Comparison of ENCODE assay signal across 21 cellular contexts in the genomic region with DNA sequence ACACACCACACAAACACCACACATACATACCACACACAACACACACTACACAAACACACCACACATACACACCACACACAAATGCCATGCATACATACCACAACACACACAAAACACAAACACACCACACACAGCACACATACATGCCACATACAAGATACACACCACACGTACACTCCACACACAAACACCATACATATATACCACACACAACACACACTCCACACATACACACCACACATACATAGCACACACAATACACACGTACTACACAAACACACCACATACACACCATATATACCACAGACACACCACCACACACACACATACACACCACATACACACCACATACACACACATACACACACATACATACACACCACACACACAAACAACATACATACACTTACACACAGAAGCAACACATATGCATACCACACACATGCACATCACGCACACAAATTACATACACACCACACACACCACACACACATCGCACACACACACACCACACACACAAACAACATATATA. TPM values are rescaled to one million over a fixed set of nuclear protein-coding genes. Genes with fewer than 3 reads are reported as not detected.
A peak's percentile ranks its signal among the peaks of the same experiment; 100 is the strongest.
DNase-seq lines count a peak whose midpoint lies in the region; ATAC-seq and TF ChIP-seq lines count a peak whose summit lies in the region.
"Had no signal": no experiment of that assay in that cellular context is flagged by ENCODE, and none has a peak within 500 bp of the region (broad histone marks: within the 10 kb centered on the region; RNA-seq: fewer than 3 reads in every experiment).

No MANE protein-coding gene starts in this region.

- no peak for ATAC-seq in stimulated activated naive CD8-positive, alpha-beta T cell treated with anti-CD3 and anti-CD28 coated beads, Interleukin-15, Interleukin-2, amounts not matched to agents 100 U/mL and 50 U/mL, for 24 hours
- no peak for ATAC-seq in GM18861 (IDR thresholded peaks at IDR 0.05; ENCODE audit: unreplicated experiment)
- ATAC-seq: WTC11 had no signal

- H3K36me3 ChIP-seq in neural progenitor cell: no peaks in the 10 kb centered on the region
- H3K36me3 ChIP-seq: SJCRH30, upper lobe of left lung had no signal

- no peak overlapping the region for H2AFZ ChIP-seq in neural progenitor cell (replicated peaks)

- H3K4me1 ChIP-seq in neural progenitor cell: no peaks in the 10 kb centered on the region
- H3K4me1 ChIP-seq: SJCRH30 had no signal

- no peaks in the 10 kb centered on the region for H3F3A ChIP-seq in neural progenitor cell (ENCODE audit: low read depth)

- peaks cover 42% of the 10 kb centered on the region for H3K4me1 Mint-ChIP-seq in stimulated activated naive CD8-positive, alpha-beta T cell treated with anti-CD3 and anti-CD28 coated beads, Interleukin-15, Interleukin-2, amounts not matched to agents 100 ng/mL and 50 ng/mL, for 24 hours (ENCODE audit: low read depth)
- H3K4me1 Mint-ChIP-seq in neural progenitor cell: peaks cover 36% of the 10 kb centered on the region
- H3K4me1 Mint-ChIP-seq: WTC11 had no signal

- H3K27ac ChIP-seq in epithelial cell of prostate: peak overlapping the region; percentile 86
- H3K27ac ChIP-seq in neural progenitor cell: no peak overlapping the region
- H3K27ac ChIP-seq: SJCRH30 had no signal

- no peaks in the 10 kb centered on the region for H3K36me3 Mint-ChIP-seq in stimulated activated naive CD8-positive, alpha-beta T cell treated with anti-CD3 and anti-CD28 coated beads, Interleukin-15, Interleukin-2, amounts not matched to agents 100 ng/mL and 50 ng/mL, for 24 hours (ENCODE audit: low read depth)
- no peaks in the 10 kb centered on the region for H3K36me3 Mint-ChIP-seq in neural progenitor cell
- H3K36me3 Mint-ChIP-seq: WTC11 had no signal

- no peak overlapping the region for H3K9ac ChIP-seq in neural progenitor cell

- H3K79me2 ChIP-seq in neural progenitor cell (ENCODE audit: low read depth): no peaks in the 10 kb centered on the region

- in situ Hi-C loops in KBM-7 (cut with MboI; ENCODE audit: low pct_unique_long_range_greater_than_20kb, low sequenced_read_pairs): no loop called here

- no peak for TF ChIP-seq CTCF in neural progenitor cell (IDR thresholded peaks at IDR 0.05)

- no peaks in the 10 kb centered on the region for H3K27me3 ChIP-seq in neural progenitor cell
- H3K27me3 ChIP-seq: upper lobe of left lung had no signal

- H3K4me3 Mint-ChIP-seq in stimulated activated naive CD8-positive, alpha-beta T cell treated with anti-CD3 and anti-CD28 coated beads, Interleukin-15, Interleukin-2, amounts not matched to agents 100 ng/mL and 50 ng/mL, for 24 hours: no peak overlapping the region
- peak overlapping the region; percentile 24 for H3K4me3 Mint-ChIP-seq in neural progenitor cell
- H3K4me3 Mint-ChIP-seq: activated CD8-positive, alpha-beta T cell treated with anti-CD3 and anti-CD28 coated beads, Interleukin-2, amount 10 ng/mL, durations not matched to agents 7 days and 5 days; activated naive CD4-positive, alpha-beta T cell treated with anti-CD3 and anti-CD28 coated beads for 36 hours; activated T-cell treated with anti-CD3 and anti-CD28 coated beads, Interleukin-2, amount 50 U/mL, for 24 hours; H9; WTC11 had no signal

- H4K20me1 ChIP-seq in neural progenitor cell (ENCODE audit: low read depth): no peaks in the 10 kb centered on the region

- H3K27ac Mint-ChIP-seq in stimulated activated naive CD8-positive, alpha-beta T cell treated with anti-CD3 and anti-CD28 coated beads, Interleukin-15, Interleukin-2, amounts not matched to agents 100 ng/mL and 50 ng/mL, for 24 hours: peak overlapping the region; percentile 6
- H3K27ac Mint-ChIP-seq in neural progenitor cell: peak overlapping the region; percentile 64
- H3K27ac Mint-ChIP-seq: activated CD8-positive, alpha-beta T cell treated with anti-CD3 and anti-CD28 coated beads, Interleukin-2, amount 10 ng/mL, durations not matched to agents 7 days and 5 days; activated naive CD4-positive, alpha-beta T cell treated with anti-CD3 and anti-CD28 coated beads for 36 hours; activated T-cell treated with anti-CD3 and anti-CD28 coated beads, Interleukin-2, amount 50 U/mL, for 24 hours; H9; WTC11 had no signal

- H3K9me3 Mint-ChIP-seq in stimulated activated naive CD8-positive, alpha-beta T cell treated with anti-CD3 and anti-CD28 coated beads, Interleukin-15, Interleukin-2, amounts not matched to agents 100 ng/mL and 50 ng/mL, for 24 hours: no peaks in the 10 kb centered on the region
- no peaks in the 10 kb centered on the region for H3K9me3 Mint-ChIP-seq in neural progenitor cell
- H3K9me3 Mint-ChIP-seq: activated naive CD4-positive, alpha-beta T cell treated with anti-CD3 and anti-CD28 coated beads for 36 hours; activated T-cell treated with anti-CD3 and anti-CD28 coated beads, Interleukin-2, amount 50 U/mL, for 24 hours had no signal

- H3K27me3 Mint-ChIP-seq in stimulated activated naive CD8-positive, alpha-beta T cell treated with anti-CD3 and anti-CD28 coated beads, Interleukin-15, Interleukin-2, amounts not matched to agents 100 ng/mL and 50 ng/mL, for 24 hours: peaks cover 9% of the 10 kb centered on the region
- peaks cover 17% of the 10 kb centered on the region for H3K27me3 Mint-ChIP-seq in neural progenitor cell (ENCODE audit: insufficient read depth, low read depth)

- H3K4me2 ChIP-seq in neural progenitor cell: no peak overlapping the region

- no peaks in the 10 kb centered on the region for H3K9me3 ChIP-seq in neural progenitor cell (ENCODE audit: low read depth)
- H3K9me3 ChIP-seq: SJCRH30, upper lobe of left lung had no signal

- no peak for DNase-seq in stimulated activated naive CD8-positive, alpha-beta T cell treated with anti-CD3 and anti-CD28 coated beads, Interleukin-15, Interleukin-2, amounts not matched to agents 100 U/mL and 50 U/mL, for 24 hours
- DNase-seq in epithelial cell of prostate (ENCODE audit: low read depth, low spot score): no peak
- no peak for DNase-seq in neural progenitor cell (ENCODE audit: low spot score)
- no peak for DNase-seq in NCI-H446 (lab: John Stamatoyannopoulos, UW)
- DNase-seq in NCI-H2227 treated with DMSO at 0.1 percent for 48 hours (lab: John Stamatoyannopoulos, UW): no peak
- DNase-seq in KBM-7: no peak
- DNase-seq: activated CD8-positive, alpha-beta T cell treated with anti-CD3 and anti-CD28 coated beads, Interleukin-2, amount 10 ng/mL, durations not matched to agents 7 days and 5 days; activated naive CD4-positive, alpha-beta T cell treated with anti-CD3 and anti-CD28 coated beads for 36 hours; activated T-cell treated with anti-CD3 and anti-CD28 coated beads, Interleukin-2, amount 50 U/mL, for 24 hours; H9; mesendoderm; NCI-H82; retina; SJCRH30; upper lobe of left lung had no signal

- H3K4me3 ChIP-seq in neural progenitor cell: no peak overlapping the region
- H3K4me3 ChIP-seq: SJCRH30, upper lobe of left lung had no signal

RNA-seq across cellular contexts. Expression of gene RAB7B, which starts 1.1 kb away (rescaled TPM):
- 0.22 TPM in 1 of 2 replicates, not detected in the other for total RNA-seq in neural progenitor cell (ENCODE audit: low replicate concordance)
- total RNA-seq: activated CD8-positive, alpha-beta T cell treated with anti-CD3 and anti-CD28 coated beads, Interleukin-2, amount 10 ng/mL, durations not matched to agents 7 days and 5 days; activated naive CD4-positive, alpha-beta T cell treated with anti-CD3 and anti-CD28 coated beads for 36 hours; SJCRH30; T-helper 2 cell treated with Interferon-gamma antibody and Interleukin-4, amounts not matched to agents 100 ng/mL and 5 ng/mL, for 36 hours; WTC11 had no signal

RNA-seq across cellular contexts. Expression of gene CTSE, which starts 19.4 kb away (rescaled TPM):
- not detected in 2 replicates for total RNA-seq in neural progenitor cell (ENCODE audit: low replicate concordance)
- total RNA-seq: activated CD8-positive, alpha-beta T cell treated with anti-CD3 and anti-CD28 coated beads, Interleukin-2, amount 10 ng/mL, durations not matched to agents 7 days and 5 days; activated naive CD4-positive, alpha-beta T cell treated with anti-CD3 and anti-CD28 coated beads for 36 hours; frontal cortex; G401; H9; SJCRH30; T-helper 2 cell treated with Interferon-gamma antibody and Interleukin-4, amounts not matched to agents 100 ng/mL and 5 ng/mL, for 36 hours had no signal

RNA-seq across cellular contexts. Expression of gene RHEX, which starts 48.6 kb away (rescaled TPM):
- not detected in 2 replicates for total RNA-seq in neural progenitor cell (ENCODE audit: low replicate concordance)
- total RNA-seq: activated CD8-positive, alpha-beta T cell treated with anti-CD3 and anti-CD28 coated beads, Interleukin-2, amount 10 ng/mL, durations not matched to agents 7 days and 5 days; activated naive CD4-positive, alpha-beta T cell treated with anti-CD3 and anti-CD28 coated beads for 36 hours; G401; H9; SJCRH30; T-helper 2 cell treated with Interferon-gamma antibody and Interleukin-4, amounts not matched to agents 100 ng/mL and 5 ng/mL, for 36 hours; WTC11 had no signal
